Comparison of ENCODE assay signal across 8 cellular contexts in genomic region chr2:202911513-202912341, GRCh38. TPM values are rescaled to one million over a fixed set of nuclear protein-coding genes. Genes with fewer than 3 reads are reported as not detected.
DNase-seq lines count a peak whose midpoint lies in the region; ATAC-seq, FAIRE-seq and TF ChIP-seq lines count a peak whose summit lies in the region.

TSS of gene CARF (plus strand) at chr2:202912275. CDS start at chr2:202941903, 29,628 bp downstream.
TSS of gene WDR12 (minus strand) at chr2:202911673. CDS start at chr2:202911476, 197 bp downstream.

- no peaks in the 10 kb centered on the region for H3K9me3 ChIP-seq in HUES48 (ENCODE audit: control insufficient read depth, insufficient read depth, low read length)
- no peaks in the 10 kb centered on the region for H3K9me3 ChIP-seq in NT2/D1 (ENCODE audit: insufficient read depth, low read length)

- CTCF ChIA-PET in Calu3 (lab: Charles Lee): interaction anchor here (0.6 to 2.0 kb wide), 2 partner anchors 106 to 135 kb away, joined by 5 to 7 read pairs; no protein-coding TSS in a partner anchor

- H3K4me1 Mint-ChIP-seq in Calu3 (ENCODE audit: low read depth, unreplicated experiment): peaks cover 20% of the 10 kb centered on the region

- peak within 1 kb of the TSS; percentile 92 for H3K27ac ChIP-seq in HUES48 (ENCODE audit: low read depth, low read length)

- peak within 1 kb of the TSS; percentile 99 for H3K4me3 Mint-ChIP-seq in Calu3 (ENCODE audit: low read depth, unreplicated experiment)

- H3K36me3 ChIP-seq in HUES48 (ENCODE audit: control insufficient read depth, insufficient read depth, low read length) (peaks cover 12% of the 10 kb centered on the region), NT2/D1 (ENCODE audit: insufficient read depth, insufficient read length, low read length) (peaks cover 9% of the 10 kb centered on the region)

- DNase-seq in Calu3: peak; percentile 92
- DNase-seq in NT2/D1 (ENCODE audit: low read depth, low spot score): peak; percentile 88
- DNase-seq in activated CD8-positive, alpha-beta memory T cell treated with anti-CD3 and anti-CD28 coated beads, Interleukin-2, amount 50 U/mL, for 24 hours (ENCODE audit: extremely low read depth): peak; percentile 84
- peak; percentile 96 for DNase-seq in mesenteric fat pad (ENCODE audit: low spot score)
- DNase-seq in stimulated activated CD8-positive, alpha-beta memory T cell treated with anti-CD3 and anti-CD28 coated beads, Interleukin-15, amount 100 ng/mL, for 1 hour (ENCODE audit: low read depth): peak; percentile 80

- BruUV-seq in Calu3 (replicated peaks; lab: Mats Ljungman, UMichigan): no TSS peak

- intact Hi-C loops in Calu3 (cut with micrococcal nuclease; ENCODE audit: unreplicated experiment): loop anchor here (2.0 kb wide), 1 partner anchor 103 kb away; the partner anchor contains the start of gene NBEAL1

- ATAC-seq in GM21423 (IDR thresholded peaks at IDR 0.05; ENCODE audit: unreplicated experiment): peak; percentile 75

- peak; percentile 4 for FAIRE-seq in endometrium (lab: Jason Lieb, UNC)

- H3K4me3 ChIP-seq in HUES48 (ENCODE audit: low read depth, low read length) (peak within 1 kb of the TSS; percentile 99), NT2/D1 (ENCODE audit: insufficient read length, low read depth) (peak within 1 kb of the TSS; percentile 87)

- peak within 1 kb of the TSS; percentile 94 for H3K27ac Mint-ChIP-seq in Calu3 (ENCODE audit: unreplicated experiment)

- H3K27me3 ChIP-seq in HUES48 (ENCODE audit: control insufficient read depth, insufficient read depth, low read length): no peaks in the 10 kb centered on the region
- no peaks in the 10 kb centered on the region for H3K27me3 ChIP-seq in NT2/D1 (ENCODE audit: insufficient read depth, insufficient read length)

- peaks cover 33% of the 10 kb centered on the region for H3K36me3 Mint-ChIP-seq in Calu3 (ENCODE audit: insufficient read depth, unreplicated experiment)

- H3K9ac ChIP-seq in HUES48 (ENCODE audit: low read depth, low read length): peak within 1 kb of the TSS; percentile 88
- H3K9ac ChIP-seq in NT2/D1 (ENCODE audit: insufficient read length, low read depth): peak within 1 kb of the TSS; percentile 93

- no peaks in the 10 kb centered on the region for H3K4me1 ChIP-seq in HUES48 (ENCODE audit: control insufficient read depth, insufficient read depth, low read length)
- no peaks in the 10 kb centered on the region for H3K4me1 ChIP-seq in NT2/D1 (ENCODE audit: insufficient read depth, insufficient read length)

- TF ChIP-seq CTCF in Calu3 (IDR thresholded peaks at IDR 0.05; ENCODE audit: unreplicated experiment): no peak

- no peaks in the 10 kb centered on the region for H3K27me3 Mint-ChIP-seq in Calu3 (ENCODE audit: unreplicated experiment)

- H3K9me3 Mint-ChIP-seq in Calu3 (ENCODE audit: low read depth, unreplicated experiment): no peaks in the 10 kb centered on the region

RNA-seq across cellular contexts. Expression of gene CARF, which starts in this region (rescaled TPM):
- total RNA-seq in Calu3 (2022) (4.6 and 5.8 TPM in 2 replicates), mesenteric fat pad (5.4 TPM)

RNA-seq across cellular contexts. Expression of gene WDR12, which starts in this region (rescaled TPM):
- total RNA-seq in Calu3 (2022) (101 and 105 TPM in 2 replicates), mesenteric fat pad (50.5 TPM)

Comparison
In these comparisons a context has a peak if more than half of its experiments do, and no peak if none do; other contexts are left out.
1. Peak in every context shown above with its lines: DNase-seq, ATAC-seq, H3K4me3 ChIP-seq and H3K27ac ChIP-seq.